ENCODE assay signal across 3 cellular contexts in genomic region chr2:236690726-236691125, GRCh38.
TF ChIP-seq lines count a peak whose summit lies in the region.

No MANE protein-coding gene starts in this region.

TF ChIP-seq in HEK293, 187 proteins besides CTCF, POLR2A, EP300 and RAD21 (continued from another document):
- TF ChIP-seq PBX3 (CRISPR knock-in tag; IDR thresholded peaks at IDR 0.05): no peak
- peak; percentile 23; the same call in 1 of the 2 replicates for TF ChIP-seq ZIC2 (tag by site-specific recombination; IDR thresholded peaks at IDR 0.05)

TF ChIP-seq in H1, 55 proteins besides CTCF, POLR2A, EP300 and RAD21 (continued from another document):
- no peak for TF ChIP-seq BACH1 (IDR thresholded peaks at IDR 0.05; ENCODE audit: low read length)
- no peak for TF ChIP-seq SIRT6 (IDR thresholded peaks at IDR 0.05; ENCODE audit: low read length)
- no peak for TF ChIP-seq NRF1 (IDR thresholded peaks at IDR 0.05; ENCODE audit: low read depth, low read length)
- TF ChIP-seq TCF12 (IDR thresholded peaks at IDR 0.05; ENCODE audit: low read depth, low read length): no peak
- TF ChIP-seq SIN3A (conservative IDR thresholded peaks at IDR 0.05 in 1 of 2, IDR thresholded peaks at IDR 0.05 in 1 of 2; ENCODE audit: low read depth in 1 of 2, low read length in 2 of 2): no peak
- TF ChIP-seq PHF8 (conservative IDR thresholded peaks at IDR 0.05; ENCODE audit: low read depth, low read length): no peak
- TF ChIP-seq KDM5A (IDR thresholded peaks at IDR 0.05; ENCODE audit: low read length): no peak
- TF ChIP-seq E2F6 (IDR thresholded peaks at IDR 0.05): no peak
- TF ChIP-seq BCL11A (IDR thresholded peaks at IDR 0.05; ENCODE audit: low read depth in 2 of 2, low read length in 2 of 2): no peak
- TF ChIP-seq SP1 (IDR thresholded peaks at IDR 0.05; ENCODE audit: low read depth, low read length): no peak
- no peak for TF ChIP-seq ATF2 (IDR thresholded peaks at IDR 0.05; ENCODE audit: low read length)
- TF ChIP-seq CHD2 (IDR thresholded peaks at IDR 0.05; ENCODE audit: low read length): no peak
TF ChIP-seq in H1: peak in this region for 0.

TF ChIP-seq in SK-N-SH, 30 proteins besides CTCF, POLR2A, EP300 and RAD21 (continued from another document):
- TF ChIP-seq USF2 (IDR thresholded peaks at IDR 0.05; ENCODE audit: borderline replicate concordance, low read depth, low read length) (no peak), MEF2A (IDR thresholded peaks at IDR 0.05; ENCODE audit: borderline replicate concordance, low read depth) (no peak), RCOR1 (IDR thresholded peaks at IDR 0.05; ENCODE audit: low read length) (no peak), TEAD4 (IDR thresholded peaks at IDR 0.05; ENCODE audit: borderline replicate concordance, insufficient read depth) (no peak), TAF1 (IDR thresholded peaks at IDR 0.05; ENCODE audit: borderline replicate concordance, low read depth, low read length) (no peak), ELF1 (IDR thresholded peaks at IDR 0.05) (no peak), FOSL2 (IDR thresholded peaks at IDR 0.05; ENCODE audit: borderline replicate concordance, low read depth) (no peak), NFIC (IDR thresholded peaks at IDR 0.05; ENCODE audit: borderline replicate concordance) (no peak), SMC3 (IDR thresholded peaks at IDR 0.05; ENCODE audit: low read depth, low read length) (no peak), JUND (IDR thresholded peaks at IDR 0.05) (no peak), GABPA (IDR thresholded peaks at IDR 0.05; ENCODE audit: low read depth) (no peak), GATA2 (CRISPR knock-in tag; IDR thresholded peaks at IDR 0.05) (no peak), SIN3A (IDR thresholded peaks at IDR 0.05; ENCODE audit: borderline replicate concordance, low read depth, low read length) (no peak), FOXJ3 (CRISPR knock-in tag; IDR thresholded peaks at IDR 0.05) (no peak)
TF ChIP-seq in SK-N-SH: peak in this region for 0.
